1 cellular context compared by ENCODE assay signal in the genomic region with DNA sequence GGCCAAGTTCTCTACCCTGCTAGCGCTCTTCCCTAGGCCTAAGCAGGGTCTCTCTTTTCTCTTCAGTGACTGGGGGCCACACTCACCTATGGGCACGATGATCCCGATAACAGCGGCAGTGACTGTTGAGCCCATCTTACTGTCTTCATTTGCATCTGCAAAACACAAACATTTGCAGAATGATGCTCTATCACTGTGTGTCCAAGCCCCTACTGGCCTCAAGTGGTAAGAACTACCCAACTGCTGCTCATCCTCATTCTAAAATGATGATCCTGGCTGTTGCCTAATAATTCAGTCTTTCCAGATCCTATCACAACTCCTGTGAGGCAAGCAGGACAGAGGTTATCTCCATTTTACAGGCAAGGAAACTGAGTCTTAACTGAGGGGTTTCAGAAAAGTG.
TF ChIP-seq lines count a peak whose summit lies in the region.

No MANE protein-coding gene starts in this region.

TF ChIP-seq in K562, 482 proteins besides CTCF, POLR2A, EP300 and RAD21:
- TF ChIP-seq CEBPB (tag; IDR thresholded peaks at IDR 0.05): peak; percentile 54
- TF ChIP-seq ATF2 (CRISPR knock-in tag; IDR thresholded peaks at IDR 0.05): no peak
- TF ChIP-seq, protein P1, sequence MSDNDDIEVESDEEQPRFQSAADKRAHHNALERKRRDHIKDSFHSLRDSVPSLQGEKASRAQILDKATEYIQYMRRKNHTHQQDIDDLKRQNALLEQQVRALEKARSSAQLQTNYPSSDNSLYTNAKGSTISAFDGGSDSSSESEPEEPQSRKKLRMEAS (CRISPR knock-in tag; IDR thresholded peaks at IDR 0.05): 0 out of 2 replicates have a peak, but pooled peaks have one; percentile 35
- TF ChIP-seq RBM17 (IDR thresholded peaks at IDR 0.05; ENCODE audit: borderline replicate concordance, low read depth, low read length): no peak
- peak; percentile 51 for TF ChIP-seq RBM39 (optimal IDR thresholded peaks at IDR 0.05; ENCODE audit: low read depth, low read length)
